In the genomic region with DNA sequence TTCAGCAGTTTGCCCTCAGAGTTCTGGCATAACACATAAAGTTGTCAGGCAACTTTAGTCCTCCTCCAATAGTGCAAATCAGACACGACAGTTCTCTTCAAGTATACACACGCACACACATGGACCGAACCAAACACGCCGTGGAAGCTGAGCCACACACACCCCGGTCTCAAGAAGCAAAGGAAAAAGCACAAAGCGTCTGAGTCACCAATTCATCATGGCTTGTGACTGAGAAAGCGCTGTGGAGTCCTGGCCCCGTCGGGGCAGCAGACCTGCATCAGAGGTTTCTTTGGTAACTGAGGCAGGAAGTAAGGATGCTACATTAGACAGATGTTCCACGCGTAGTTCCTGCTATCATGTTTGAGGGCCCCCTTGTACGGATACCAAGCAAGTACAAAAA, we compare ENCODE assay signal across 9 cellular contexts.
A peak's percentile ranks its signal among the peaks of the same experiment; 100 is the strongest.
DNase-seq lines count a peak whose midpoint lies in the region; ATAC-seq and TF ChIP-seq lines count a peak whose summit lies in the region.
"Had no signal": no experiment of that assay in that cellular context is flagged by ENCODE, and none has a peak within 500 bp of the region (broad histone marks: within the 10 kb centered on the region; RNA-seq: fewer than 3 reads in every experiment).

No MANE protein-coding gene starts in this region.

- peaks cover 54% of the 10 kb centered on the region for H3K79me2 ChIP-seq in mammary epithelial cell (ENCODE audit: insufficient read depth, low read length)

- H3K9me3 Mint-ChIP-seq in HFFc6 (no peaks in the 10 kb centered on the region), mesothelial cell of epicardium (no peaks in the 10 kb centered on the region)

- dilution Hi-C loops in mammary epithelial cell (cut with HindIII; ENCODE audit: low sequenced_read_pairs): no loop called here

- H3K36me3 ChIP-seq in mammary epithelial cell (ENCODE audit: insufficient read depth, low read length): peaks cover 6% of the 10 kb centered on the region

- H3K27me3 ChIP-seq in AG04450 (ENCODE audit: control insufficient read depth, insufficient read depth, low read length): no peaks in the 10 kb centered on the region
- no peaks in the 10 kb centered on the region for H3K27me3 ChIP-seq in mammary epithelial cell (ENCODE audit: insufficient read depth, low read length)

- POLR2A ChIA-PET in AG04450 (lab: Yijun Ruan, JAX): interaction anchor here (0.6 to 1.7 kb wide), 9 partner anchors 10 to 94 kb away, joined by 3 to 11 read pairs (median 4); no protein-coding TSS in a partner anchor

- DNase-seq in AG04450 (ENCODE audit: low read depth, low spot score) (no peak), HFFc6 (peak; percentile 91), mammary epithelial cell (peak; percentile 88), mesothelial cell of epicardium (ENCODE audit: low spot score in 2 of 2, unreplicated experiment in 2 of 2) (no peak), glomerular visceral epithelial cell (ENCODE audit: extremely low spot score) (no peak), ecto neural progenitor cell (ENCODE audit: low spot score) (no peak), NCI-H2029 (lab: John Stamatoyannopoulos, UW) (no peak)
- DNase-seq: activated effector memory CD4-positive, alpha-beta T cell treated with Interleukin-2 at 50 U/mL for 16 hours had no signal

- H3K36me3 Mint-ChIP-seq in HFFc6 (ENCODE audit: low read depth) (peaks cover 37% of the 10 kb centered on the region), mesothelial cell of epicardium (peaks cover 8% of the 10 kb centered on the region)

- H2AFZ ChIP-seq in mammary epithelial cell (ENCODE audit: low read depth, low read length): no peak overlapping the region

- in situ Hi-C loops in mammary epithelial cell (cut with MboI; ENCODE audit: low sequenced_read_pairs in 2 of 2): no loop called here

- intact Hi-C loops in mammary epithelial cell (cut with micrococcal nuclease): no loop called here

- TSS peak; percentile 36 for BruUV-seq in mammary epithelial cell (replicated peaks; lab: Mats Ljungman, UMichigan)

- TF ChIP-seq CTCF in AG04450 (IDR thresholded peaks at IDR 0.05; ENCODE audit: low read depth, low read length): no peak
- TF ChIP-seq CTCF in HFFc6 (IDR thresholded peaks at IDR 0.05): no peak
- TF ChIP-seq CTCF in mammary epithelial cell (conservative IDR thresholded peaks at IDR 0.05 in 1 of 2, IDR thresholded peaks at IDR 0.05 in 1 of 2; ENCODE audit: extremely low read depth in 1 of 2, insufficient read depth in 1 of 2, low read depth in 1 of 2, low read length in 2 of 2): no peak
- no peak for TF ChIP-seq CTCF in mesothelial cell of epicardium (IDR thresholded peaks at IDR 0.05; ENCODE audit: unreplicated experiment)

- H3K9me3 ChIP-seq in AG04450 (ENCODE audit: control insufficient read depth, insufficient read depth, low read length) (no peaks in the 10 kb centered on the region; the same call in 1 of the 2 replicates), mammary epithelial cell (replicated peaks; ENCODE audit: insufficient read depth, low read length) (no peaks in the 10 kb centered on the region)

- CTCF ChIA-PET in AG04450 (lab: Charles Lee): interaction anchor here (0.6 to 1.6 kb wide), 4 partner anchors 78 to 93 kb away, joined by 3 to 10 read pairs (median 7); no protein-coding TSS in a partner anchor
- CTCF ChIA-PET in mammary epithelial cell (lab: Charles Lee; ENCODE audit: low non-redundant PET): interaction anchor here (0.6 kb wide), 1 partner anchor 212 kb away, joined by 8 read pairs; no protein-coding TSS in a partner anchor

- H3K27ac Mint-ChIP-seq in HFFc6: peak overlapping the region; percentile 87
- H3K27ac Mint-ChIP-seq in mesothelial cell of epicardium: peak overlapping the region; percentile 70

- peaks cover 24% of the 10 kb centered on the region for H3K4me1 ChIP-seq in mammary epithelial cell (ENCODE audit: insufficient read depth, low read length)

- 53% methylated on average over 13 of the region's 13 CpGs for WGBS in mammary epithelial cell (ENCODE audit: low coverage, missing lambda C conversion rate)

- ATAC-seq in GM21423 (IDR thresholded peaks at IDR 0.05; ENCODE audit: unreplicated experiment): no peak

- no peak overlapping the region for H3K9ac ChIP-seq in mammary epithelial cell (ENCODE audit: insufficient read depth, low read length)

- H3K4me1 Mint-ChIP-seq in HFFc6 (ENCODE audit: low read depth): peaks cover 47% of the 10 kb centered on the region
- H3K4me1 Mint-ChIP-seq in mesothelial cell of epicardium: peaks cover 44% of the 10 kb centered on the region

- H3K4me3 ChIP-seq in AG04450 (ENCODE audit: low read depth, low read length) (no peak overlapping the region), mammary epithelial cell (replicated peaks in 1 of 3; ENCODE audit: insufficient read depth in 1 of 3, low read depth in 2 of 3, low read length in 3 of 3) (no peak overlapping the region)

- H3K27me3 Mint-ChIP-seq in HFFc6 (ENCODE audit: insufficient read depth): peaks cover 26% of the 10 kb centered on the region
- no peaks in the 10 kb centered on the region for H3K27me3 Mint-ChIP-seq in mesothelial cell of epicardium (ENCODE audit: low read depth)

- peak overlapping the region; percentile 63 for H3K4me3 Mint-ChIP-seq in HFFc6
- no peak overlapping the region for H3K4me3 Mint-ChIP-seq in mesothelial cell of epicardium

- no peak overlapping the region for H3K4me2 ChIP-seq in mammary epithelial cell (ENCODE audit: insufficient read depth, low read depth, low read length)

- H4K20me1 ChIP-seq in mammary epithelial cell (ENCODE audit: insufficient read depth, low read length): no peaks in the 10 kb centered on the region

- peak overlapping the region; percentile 78 for H3K27ac ChIP-seq in AG04450 (ENCODE audit: low read depth, low read length)
- H3K27ac ChIP-seq in mammary epithelial cell (ENCODE audit: insufficient read depth, low read depth, low read length): no peak overlapping the region

Comparison
In these comparisons a context has a peak if more than half of its experiments do, and no peak if none do; other contexts are left out.
1. DNase-seq: peak in HFFc6 (single experiment) and mammary epithelial cell (single experiment); none in AG04450 (single experiment), mesothelial cell of epicardium (0 of 2), glomerular visceral epithelial cell (single experiment), ecto neural progenitor cell (single experiment) and NCI-H2029 (single experiment).